Comparison of ENCODE assay signal across 13 cellular contexts in genomic region chr12:112148031-112148513, GRCh38. TPM values are rescaled to one million over a fixed set of nuclear protein-coding genes. Genes with fewer than 3 reads are reported as not detected.
DNase-seq lines count a peak whose midpoint lies in the region; ATAC-seq, FAIRE-seq and TF ChIP-seq lines count a peak whose summit lies in the region.
"Had no signal": no experiment of that assay in that cellular context is flagged by ENCODE, and none has a peak within 500 bp of the region (broad histone marks: within the 10 kb centered on the region; RNA-seq: fewer than 3 reads in every experiment).

No MANE protein-coding gene starts in this region.

- H3K4me1 ChIP-seq in HEK293 (ENCODE audit: control insufficient read depth, insufficient read depth, low read length), result no peaks in the 10 kb centered on the region
- H3K4me1 ChIP-seq in keratinocyte (ENCODE audit: control insufficient read depth, extremely low read depth, insufficient read depth, low read length), result peaks cover 10% of the 10 kb centered on the region
- H3K4me1 ChIP-seq: colonic mucosa had no signal

- no peak overlapping the region for H2AFZ ChIP-seq in keratinocyte (ENCODE audit: control insufficient read depth, low read length)

- no peak for ATAC-seq in GM21576 (IDR thresholded peaks at IDR 0.05; ENCODE audit: unreplicated experiment)

- CTCF ChIA-PET in HEK293 (lab: Yijun Ruan, JAX), result interaction anchor here (0.6 to 0.9 kb wide), 3 partner anchors 30 to 36 kb away, joined by 3 to 5 read pairs (median 3); no protein-coding TSS in a partner anchor

- dilution Hi-C loops in keratinocyte (cut with MboI; ENCODE audit: extremely low pct_ligation_motif_present, low sequenced_read_pairs), result no loop called here

- H3K9ac ChIP-seq in keratinocyte (ENCODE audit: control insufficient read depth, extremely low read depth, insufficient read depth, low read length), result no peak overlapping the region

- H3K4me2 ChIP-seq in keratinocyte (ENCODE audit: control insufficient read depth, extremely low read depth, insufficient read depth, low read depth, low read length), result no peak overlapping the region

- in situ Hi-C loops in astrocyte of the cerebellum (cut with HindIII; ENCODE audit: low sequenced_read_pairs), result no loop called here
- in situ Hi-C loops in KBM-7 (cut with MboI; ENCODE audit: low pct_unique_long_range_greater_than_20kb, low sequenced_read_pairs), result no loop called here

- H3K27me3 ChIP-seq in keratinocyte (ENCODE audit: control insufficient read depth, extremely low read depth, insufficient read depth, low read length), result no peaks in the 10 kb centered on the region
- H3K27me3 ChIP-seq: colonic mucosa had no signal

- H3K27ac ChIP-seq in HEK293 (ENCODE audit: extremely low read depth, low read depth, low read length), result no peak overlapping the region
- no peak overlapping the region for H3K27ac ChIP-seq in keratinocyte (ENCODE audit: control insufficient read depth, insufficient read depth, low read length)
- no peak overlapping the region for H3K27ac ChIP-seq in caudate nucleus (ENCODE audit: low read depth, low read length)
- H3K27ac ChIP-seq: colonic mucosa had no signal

- TF ChIP-seq CTCF in AG10803 (conservative IDR thresholded peaks at IDR 0.05; ENCODE audit: low read length) (no peak), HEK293 (tag by site-specific recombination; IDR thresholded peaks at IDR 0.05) (no peak), astrocyte of the cerebellum (IDR thresholded peaks at IDR 0.05; ENCODE audit: low read depth, low read length, missing control alignments) (no peak), keratinocyte (optimal IDR thresholded peaks at IDR 0.05 in 1 of 3, IDR thresholded peaks at IDR 0.05 in 1 of 3, conservative IDR thresholded peaks at IDR 0.05 in 1 of 3; ENCODE audit: extremely low read depth in 1 of 3, insufficient read depth in 2 of 3, low read length in 3 of 3) (no peak)

- H3K4me3 ChIP-seq in AG10803 (ENCODE audit: low read length) (no peak overlapping the region), HEK293 (ENCODE audit: low read depth, low read length) (no peak overlapping the region), astrocyte of the cerebellum (ENCODE audit: low read depth, low read length) (no peak overlapping the region), keratinocyte (ENCODE audit: control insufficient read depth in 2 of 3, extremely low read depth in 1 of 3, insufficient read depth in 2 of 3, low read depth in 1 of 3, low read length in 3 of 3) (no peak overlapping the region)
- H3K4me3 ChIP-seq: colonic mucosa had no signal

- no peaks in the 10 kb centered on the region for H3K9me3 ChIP-seq in HEK293 (ENCODE audit: control insufficient read depth, insufficient read depth, low read depth, low read length)
- H3K9me3 ChIP-seq in keratinocyte (ENCODE audit: control insufficient read depth, low read depth, low read length), result no peaks in the 10 kb centered on the region
- H3K9me3 ChIP-seq: colonic mucosa had no signal

- H3K79me2 ChIP-seq in keratinocyte (ENCODE audit: control insufficient read depth, insufficient read depth, low read length), result no peaks in the 10 kb centered on the region

- no peaks in the 10 kb centered on the region for H4K20me1 ChIP-seq in keratinocyte (ENCODE audit: control insufficient read depth, extremely low read depth, insufficient read depth, low read length)

- peak; percentile 34 for FAIRE-seq in keratinocyte (lab: Jason Lieb, UNC)

- peaks cover 2% of the 10 kb centered on the region for H3K9me1 ChIP-seq in keratinocyte (ENCODE audit: control insufficient read depth, extremely low read depth, insufficient read depth, low read length)

- H3K36me3 ChIP-seq in HEK293 (ENCODE audit: control insufficient read depth in 2 of 2, insufficient read depth in 1 of 2, low read length in 2 of 2) (peaks cover 72 to 90% of the 10 kb centered on the region in 2 experiments), keratinocyte (ENCODE audit: control insufficient read depth in 2 of 2, extremely low read depth in 1 of 2, insufficient read depth in 2 of 2, low read length in 2 of 2) (peaks cover 25 to 50% of the 10 kb centered on the region in 2 experiments)

- peak; percentile 69 for DNase-seq in AG10803 (ENCODE audit: low read depth)
- DNase-seq in astrocyte of the cerebellum (ENCODE audit: low read depth), result peak; percentile 71
- DNase-seq in keratinocyte (ENCODE audit: low read depth, low spot score), result peak; percentile 32
- DNase-seq in caudate nucleus (lab: John Stamatoyannopoulos, UW), result no peak
- DNase-seq in KBM-7, result no peak
- DNase-seq in C1 segment of cervical spinal cord (lab: John Stamatoyannopoulos, UW), result no peak
- DNase-seq: colonic mucosa, DMS53, GOT3, NCI-H2171, occipital lobe had no signal

- POLR2A ChIA-PET in HEK293 (lab: Yijun Ruan, JAX), result interaction anchor here (0.5 to 1.2 kb wide), 5 partner anchors 8 to 29 kb away, joined by 3 to 4 read pairs (median 3); partner anchors contain the start of gene TRAFD1

TF ChIP-seq in HEK293, 187 proteins besides CTCF, POLR2A, EP300 and RAD21:
- peak; percentile 69 for TF ChIP-seq SCRT2 (tag by site-specific recombination; IDR thresholded peaks at IDR 0.05)
- no peak for TF ChIP-seq IKZF3 (tag by site-specific recombination; IDR thresholded peaks at IDR 0.05)
- no peak for TF ChIP-seq BCL11A (tag by site-specific recombination; IDR thresholded peaks at IDR 0.05; ENCODE audit: low read depth)

RNA-seq across cellular contexts. Expression of gene TRAFD1, which starts 22.7 kb away (rescaled TPM):
- 23.7 to 33.1 TPM (median 25.6 TPM) in 3 replicates for polyA plus RNA-seq in keratinocyte
- polyA plus RNA-seq in keratinocyte (2011; ENCODE audit: low read depth), result 22.5 TPM
- 19.4 and 26.8 TPM in 2 replicates for polyA plus RNA-seq in keratinocyte (2011; cell fraction: cytosol; rRNA removed)
- polyA plus RNA-seq in keratinocyte (2011; cell fraction: nucleus; rRNA removed), result 38.6 and 43.0 TPM in 2 replicates
- polyA plus RNA-seq in keratinocyte (2012; ENCODE audit: low replicate concordance), result 20.2 and 24.3 TPM in 2 replicates
- polyA minus RNA-seq in keratinocyte, result 12.3 to 37.4 TPM (median 33.8 TPM) in 3 replicates
- polyA minus RNA-seq in keratinocyte (2011; cell fraction: cytosol; rRNA and poly(A)+ RNA removed), result 13.4 TPM
- 15.7 and 24.7 TPM in 2 replicates for polyA minus RNA-seq in keratinocyte (2011; cell fraction: nucleus; rRNA and poly(A)+ RNA removed)

RNA-seq across cellular contexts. Expression of gene NAA25, which starts 39.5 kb away (rescaled TPM):
- polyA plus RNA-seq in keratinocyte, result 18.9 to 26.1 TPM (median 20.3 TPM) in 3 replicates
- 16.4 TPM for polyA plus RNA-seq in keratinocyte (2011; ENCODE audit: low read depth)
- polyA plus RNA-seq in keratinocyte (2011; cell fraction: cytosol; rRNA removed), result 7.1 and 18.5 TPM in 2 replicates
- polyA plus RNA-seq in keratinocyte (2011; cell fraction: nucleus; rRNA removed), result 40.1 and 45.0 TPM in 2 replicates
- polyA plus RNA-seq in keratinocyte (2012; ENCODE audit: low replicate concordance), result 12.6 and 13.3 TPM in 2 replicates
- 20.6 to 47.8 TPM (median 36.4 TPM) in 3 replicates for polyA minus RNA-seq in keratinocyte
- polyA minus RNA-seq in keratinocyte (2011; cell fraction: cytosol; rRNA and poly(A)+ RNA removed), result 8.8 TPM
- polyA minus RNA-seq in keratinocyte (2011; cell fraction: nucleus; rRNA and poly(A)+ RNA removed), result 24.4 and 54.2 TPM in 2 replicates

Comparison
In these comparisons a context has a peak if more than half of its experiments do, and no peak if none do; other contexts are left out.
1. DNase-seq: peak in AG10803 (single experiment), astrocyte of the cerebellum (single experiment) and keratinocyte (single experiment); none in caudate nucleus (0 of 61), KBM-7 (single experiment) and C1 segment of cervical spinal cord (0 of 14).